ENCODE assay signal across 1 cellular context in genomic region chr9:97982719-97983523, GRCh38.
A peak's percentile ranks its signal among the peaks of the same experiment; 100 is the strongest.
TF ChIP-seq lines count a peak whose summit lies in the region.

TSS of gene ANP32B (plus strand) at chr9:97983341. CDS start at chr9:97983556, 215 bp downstream.

TF ChIP-seq in HepG2, 621 proteins besides CTCF, POLR2A, EP300 and RAD21 (continued from another document and continues in another):
- TF ChIP-seq PAXIP1 (CRISPR knock-in tag; conservative IDR thresholded peaks at IDR 0.05) = no peak
- 0 out of 2 replicates have a peak, but pooled peaks have one; percentile 21 for TF ChIP-seq ARNTL (CRISPR knock-in tag; IDR thresholded peaks at IDR 0.05)
- TF ChIP-seq SRY (CRISPR knock-in tag; IDR thresholded peaks at IDR 0.05) = 0 out of 2 replicates have a peak, but pooled peaks have one; percentile 34
- TF ChIP-seq PTBP1 (IDR thresholded peaks at IDR 0.05; ENCODE audit: low read depth, low read length, poor library complexity, severe bottlenecking) = peak; percentile 82
- no peak for TF ChIP-seq FOXP4 (CRISPR knock-in tag; IDR thresholded peaks at IDR 0.05)
- no peak for TF ChIP-seq IKZF1 (IDR thresholded peaks at IDR 0.05)
- peak; percentile 51; the same call in 1 of the 2 replicates for TF ChIP-seq ZNF784 (CRISPR knock-in tag; IDR thresholded peaks at IDR 0.05; ENCODE audit: borderline replicate concordance)
- peak; percentile 71; the same call in 1 of the 2 replicates for TF ChIP-seq ZNF142 (CRISPR knock-in tag; IDR thresholded peaks at IDR 0.05)
- peak; percentile 20; the same call in 1 of the 2 replicates for TF ChIP-seq ZNF280B (CRISPR knock-in tag; IDR thresholded peaks at IDR 0.05; ENCODE audit: borderline replicate concordance)
- TF ChIP-seq PREB (CRISPR knock-in tag; IDR thresholded peaks at IDR 0.05) = no peak
- no peak for TF ChIP-seq ZNF652 (CRISPR knock-in tag; IDR thresholded peaks at IDR 0.05; ENCODE audit: borderline replicate concordance, low read depth)
- no peak for TF ChIP-seq ZNF296 (CRISPR knock-in tag; conservative IDR thresholded peaks at IDR 0.05)
- 0 out of 2 replicates have a peak, but pooled peaks have one; percentile 8 for TF ChIP-seq MED13 (CRISPR knock-in tag; IDR thresholded peaks at IDR 0.05)
- TF ChIP-seq ZNF83 (CRISPR knock-in tag; IDR thresholded peaks at IDR 0.05; ENCODE audit: borderline replicate concordance) = no peak
- no peak; the same call in 1 of the 2 replicates for TF ChIP-seq CAMTA2 (CRISPR knock-in tag; IDR thresholded peaks at IDR 0.05; ENCODE audit: borderline replicate concordance)
- TF ChIP-seq RFX5 (IDR thresholded peaks at IDR 0.05; ENCODE audit: low read depth, low read length) = no peak
- TF ChIP-seq ZNF891 (CRISPR knock-in tag; IDR thresholded peaks at IDR 0.05) = 0 out of 2 replicates have a peak, but pooled peaks have one; percentile 12
- 0 out of 2 replicates have a peak, but pooled peaks have one; percentile 35 for TF ChIP-seq ZNF580 (CRISPR knock-in tag; IDR thresholded peaks at IDR 0.05; ENCODE audit: borderline replicate concordance, low read depth)
- TF ChIP-seq ZBTB2 (CRISPR knock-in tag; IDR thresholded peaks at IDR 0.05; ENCODE audit: low read depth) = peak; percentile 81; the same call in 1 of the 2 replicates
- peak; percentile 26; the same call in 1 of the 2 replicates for TF ChIP-seq ZSCAN21 (CRISPR knock-in tag; IDR thresholded peaks at IDR 0.05; ENCODE audit: borderline replicate concordance)
- no peak for TF ChIP-seq NONO (IDR thresholded peaks at IDR 0.05)
- TF ChIP-seq NONO (CRISPR knock-in tag; conservative IDR thresholded peaks at IDR 0.05) = peak; percentile 59
- 0 out of 2 replicates have a peak, but pooled peaks have one; percentile 35 for TF ChIP-seq POGZ (CRISPR knock-in tag; IDR thresholded peaks at IDR 0.05)
- TF ChIP-seq MXD1 (CRISPR knock-in tag; IDR thresholded peaks at IDR 0.05) = 0 out of 2 replicates have a peak, but pooled peaks have one; percentile 18
- TF ChIP-seq ZBTB7B (CRISPR knock-in tag; IDR thresholded peaks at IDR 0.05) = peak; percentile 79
- no peak for TF ChIP-seq DMTF1 (CRISPR knock-in tag; IDR thresholded peaks at IDR 0.05)
- peak; percentile 81; the same call in 1 of the 2 replicates for TF ChIP-seq ZSCAN31 (CRISPR knock-in tag; IDR thresholded peaks at IDR 0.05; ENCODE audit: low read depth)
- TF ChIP-seq ZSCAN5A (CRISPR knock-in tag; IDR thresholded peaks at IDR 0.05; ENCODE audit: borderline replicate concordance) = 0 out of 2 replicates have a peak, but pooled peaks have one; percentile 65
- peak; percentile 73; the same call in 1 of the 2 replicates for TF ChIP-seq IRX3 (CRISPR knock-in tag; IDR thresholded peaks at IDR 0.05; ENCODE audit: borderline replicate concordance, low read depth)
- TF ChIP-seq ZNF839 (CRISPR knock-in tag; IDR thresholded peaks at IDR 0.05; ENCODE audit: borderline replicate concordance) = no peak
- peak; percentile 81 for TF ChIP-seq NFKBIZ (CRISPR knock-in tag; IDR thresholded peaks at IDR 0.05)
- TF ChIP-seq ZFAT (CRISPR knock-in tag; conservative IDR thresholded peaks at IDR 0.05) = 0 out of 2 replicates have a peak, but pooled peaks have one; percentile 0
- TF ChIP-seq AGO2 (optimal IDR thresholded peaks at IDR 0.05; ENCODE audit: low read depth, low read length) = peak; percentile 17
- TF ChIP-seq ZNF782 (CRISPR knock-in tag; IDR thresholded peaks at IDR 0.05; ENCODE audit: borderline replicate concordance) = no peak
